ENCODE assay signal across 25 cellular contexts in the genomic region with DNA sequence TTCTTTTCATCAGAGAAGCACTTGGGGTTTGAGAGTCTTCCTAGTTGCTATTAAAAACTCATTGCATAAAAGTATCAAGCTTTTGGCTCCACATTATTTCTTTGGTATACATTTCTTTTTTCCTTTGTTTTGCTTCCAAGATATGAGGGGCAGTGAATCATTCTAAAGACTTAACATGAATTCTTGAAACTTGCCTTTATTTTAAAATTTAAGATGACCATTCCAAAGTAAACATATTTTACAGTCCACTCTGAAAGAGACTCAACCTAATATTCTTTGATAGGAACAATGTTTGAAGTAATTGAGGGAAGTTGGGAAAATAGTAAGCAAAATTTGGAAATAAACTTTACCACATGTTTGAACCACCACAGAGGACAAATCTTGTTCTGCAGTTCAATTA.
"Had no signal": no experiment of that assay in that cellular context is flagged by ENCODE, and none has a peak within 500 bp of the region (broad histone marks: within the 10 kb centered on the region; RNA-seq: fewer than 3 reads in every experiment).

No MANE protein-coding gene starts in this region.

- H3K79me2 ChIP-seq: hepatocyte had no signal

- DNase-seq: cerebellar nuclear complex; colonic mucosa; effector CD4-positive, alpha-beta T cell; endodermal cell; erythroblast; foreskin fibroblast; left colon; left ventricle myocardium superior; mesenchymal stem cell; midbrain; occipital lobe; psoas muscle; spleen; stimulated activated CD4-positive, alpha-beta T cell treated with anti-CD3 and anti-CD28 coated beads, Interleukin-15, amount 100 ng/mL, for 24 hours; stimulated activated CD4-positive, alpha-beta T cell treated with anti-CD3 and anti-CD28 coated beads, Interleukin-1b, Interleukin-23, amount 100 ng/mL, for 48 hours; stimulated activated CD4-positive, alpha-beta T cell treated with anti-CD3 and anti-CD28 coated beads, Interleukin-4, amount 100 ng/mL, for 24 hours; stimulated activated naive B cell treated with anti-CD40 and anti-IgM and Interleukin-4, amounts not matched to agents 10 μg/mL and 1 μg/mL and 100 μg/mL, for 72 hours; stomach had no signal

- H3K27me3 ChIP-seq: colonic mucosa, hepatocyte, stomach had no signal

- H3K9me3 ChIP-seq: colonic mucosa, psoas muscle, spleen, stomach had no signal

- H3K4me1 Mint-ChIP-seq: stimulated activated naive B cell treated with anti-CD40 and anti-IgM and Interleukin-4, amounts not matched to agents 10 μg/mL and 1 μg/mL and 100 μg/mL, for 72 hours had no signal

- H3K27ac Mint-ChIP-seq: endodermal cell; natural killer cell treated with Interleukin-12 subunit alpha and Interleukin-12 subunit beta and Interleukin-15 and Interleukin-18, amount 100 ng/mL, for 72 hours; stimulated activated naive B cell treated with anti-CD40 and anti-IgM and Interleukin-4, amounts not matched to agents 10 μg/mL and 1 μg/mL and 100 μg/mL, for 72 hours; type B pancreatic cell had no signal

- H3K36me3 Mint-ChIP-seq: natural killer cell treated with Interleukin-12 subunit alpha and Interleukin-12 subunit beta and Interleukin-15 and Interleukin-18, amount 100 ng/mL, for 72 hours; stimulated activated naive B cell treated with anti-CD40 and anti-IgM and Interleukin-4, amounts not matched to agents 10 μg/mL and 1 μg/mL and 100 μg/mL, for 72 hours had no signal

- H2AFZ ChIP-seq: hepatocyte had no signal

- H3K4me3 Mint-ChIP-seq: endodermal cell; natural killer cell treated with Interleukin-12 subunit alpha and Interleukin-12 subunit beta and Interleukin-15 and Interleukin-18, amount 100 ng/mL, for 72 hours; stimulated activated naive B cell treated with anti-CD40 and anti-IgM and Interleukin-4, amounts not matched to agents 10 μg/mL and 1 μg/mL and 100 μg/mL, for 72 hours; type B pancreatic cell had no signal

- H3K4me3 ChIP-seq: colonic mucosa, hepatocyte, lung, psoas muscle, spleen, stomach had no signal

- H3K4me2 ChIP-seq: hepatocyte had no signal

- H3K27me3 Mint-ChIP-seq: type B pancreatic cell had no signal

- FAIRE-seq: endothelial cell of umbilical vein, urothelium cell line had no signal

- H3K9me3 Mint-ChIP-seq: natural killer cell treated with Interleukin-12 subunit alpha and Interleukin-12 subunit beta and Interleukin-15 and Interleukin-18, amount 100 ng/mL, for 72 hours; stimulated activated naive B cell treated with anti-CD40 and anti-IgM and Interleukin-4, amounts not matched to agents 10 μg/mL and 1 μg/mL and 100 μg/mL, for 72 hours had no signal

- H3K36me3 ChIP-seq: colonic mucosa, spleen, stomach had no signal

- H3K4me1 ChIP-seq: colonic mucosa, psoas muscle, spleen had no signal

- ATAC-seq: left colon; left ventricle myocardium superior; natural killer cell treated with Interleukin-12 subunit alpha and Interleukin-12 subunit beta and Interleukin-15 and Interleukin-18, amount 100 ng/mL, for 72 hours; psoas muscle; sciatic nerve; stimulated activated naive B cell treated with anti-CD40 and anti-IgM and Interleukin-4, amounts not matched to agents 10 μg/mL and 1 μg/mL and 100 μg/mL, for 72 hours had no signal

- H3K27ac ChIP-seq: colonic mucosa, hepatocyte, psoas muscle, spleen, stomach had no signal
